Comparison of ENCODE assay signal across 17 cellular contexts in the genomic region with DNA sequence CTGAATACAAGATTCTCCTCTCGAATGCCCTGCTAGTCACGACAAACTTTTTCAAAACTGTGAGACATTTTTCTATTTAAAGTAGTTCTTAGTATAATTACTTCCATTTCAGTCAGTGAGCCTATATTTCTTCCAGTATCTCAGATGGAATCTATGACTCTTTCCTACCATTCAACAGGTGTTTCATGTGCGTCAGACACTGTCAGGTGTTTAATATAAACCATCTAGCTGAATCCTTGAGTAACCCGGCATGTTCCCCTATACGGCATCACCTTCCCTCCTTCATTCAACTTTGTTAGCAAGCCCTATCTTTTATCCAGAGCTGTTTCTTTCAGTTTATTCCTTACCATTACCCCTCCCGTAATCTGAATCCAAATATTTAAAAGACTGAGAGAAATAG.
DNase-seq lines count a peak whose midpoint lies in the region; ATAC-seq and TF ChIP-seq lines count a peak whose summit lies in the region.
"Had no signal": no experiment of that assay in that cellular context is flagged by ENCODE, and none has a peak within 500 bp of the region (broad histone marks: within the 10 kb centered on the region; RNA-seq: fewer than 3 reads in every experiment).

No MANE protein-coding gene starts in this region.

- peak overlapping the region; percentile 78 for H3K27ac Mint-ChIP-seq in activated T-cell treated with anti-CD3 and anti-CD28 coated beads, Interleukin-2, amount 50 U/mL, for 72 hours
- H3K27ac Mint-ChIP-seq in endodermal cell, result peak overlapping the region; percentile 44
- H3K27ac Mint-ChIP-seq: CD8-positive, alpha-beta T cell; HFFc6 had no signal

- 81 to 93% methylated on average over 5 to 6 of the region's 6 CpGs for WGBS in endodermal cell (ENCODE audit: insufficient coverage in 1 of 2, insufficient read length in 1 of 2), 2 experiments
- WGBS in psoas muscle, 3 donors, result 43 to 53% (median 52%) methylated on average over 6 of the region's 6 CpGs

- POLR2A ChIA-PET in HEK293 (lab: Yijun Ruan, JAX) (no interaction called here), GM10248 (lab: Yijun Ruan, JAX) (no interaction called here)

- no peaks in the 10 kb centered on the region for H3K36me3 ChIP-seq in HEK293 (ENCODE audit: control insufficient read depth in 2 of 2, insufficient read depth in 1 of 2, low read length in 2 of 2)
- H3K36me3 ChIP-seq in endodermal cell (ENCODE audit: control insufficient read depth, insufficient read depth, low read length), result no peaks in the 10 kb centered on the region
- no peaks in the 10 kb centered on the region for H3K36me3 ChIP-seq in psoas muscle (ENCODE audit: insufficient read depth in 1 of 2, low read depth in 1 of 2)

- H3K4me3 ChIP-seq in HEK293 (ENCODE audit: low read depth, low read length) (no peak overlapping the region), endodermal cell (ENCODE audit: low read length) (no peak overlapping the region), psoas muscle (peak overlapping the region; percentile 16)

- TF ChIP-seq CTCF in HEK293 (tag by site-specific recombination; IDR thresholded peaks at IDR 0.05), result no peak
- no peak for TF ChIP-seq CTCF in endodermal cell (conservative IDR thresholded peaks at IDR 0.05)
- TF ChIP-seq CTCF in psoas muscle (IDR thresholded peaks at IDR 0.05), result no peak
- TF ChIP-seq CTCF in GM10248 (IDR thresholded peaks at IDR 0.05; ENCODE audit: control extremely low read depth, extremely low read depth, low read depth, missing control alignments), result no peak

- CTCF ChIA-PET in HEK293 (lab: Yijun Ruan, JAX), result interaction anchor here (0.7 to 3.3 kb wide), 5 partner anchors 9 to 172 kb away, joined by 3 to 12 read pairs (median 3); no protein-coding TSS in a partner anchor
- CTCF ChIA-PET in GM10248 (lab: Yijun Ruan, JAX), result interaction anchor here (0.9 kb wide), 2 partner anchors 17 to 105 kb away, joined by 3 read pairs; no protein-coding TSS in a partner anchor

- H3K27ac ChIP-seq in HEK293 (ENCODE audit: extremely low read depth, low read depth, low read length), result no peak overlapping the region
- no peak overlapping the region for H3K27ac ChIP-seq in endodermal cell (ENCODE audit: low read depth, low read length)
- peak overlapping the region; percentile 76 for H3K27ac ChIP-seq in psoas muscle

- peaks cover 70% of the 10 kb centered on the region for H3K4me1 Mint-ChIP-seq in activated T-cell treated with anti-CD3 and anti-CD28 coated beads, Interleukin-2, amount 50 U/mL, for 72 hours (ENCODE audit: low read depth)
- H3K4me1 Mint-ChIP-seq in endodermal cell, result peaks cover 54% of the 10 kb centered on the region

- H3K4me1 ChIP-seq in HEK293 (ENCODE audit: control insufficient read depth, insufficient read depth, low read length) (no peaks in the 10 kb centered on the region), endodermal cell (ENCODE audit: control insufficient read depth, insufficient read depth, low read length) (no peaks in the 10 kb centered on the region), psoas muscle (peaks cover 63% of the 10 kb centered on the region)

- peak in 1 of 2 donors; percentile 67 for ATAC-seq in activated T-cell treated with anti-CD3 and anti-CD28 coated beads, Interleukin-2, amount 50 U/mL, for 72 hours (replicated peaks in 1 of 2)
- ATAC-seq in psoas muscle, result peak in 3 of 4 donors; percentile 43 to 65 (median 58)
- ATAC-seq in activated CD4-positive, CD25-positive, alpha-beta regulatory T cell treated with anti-CD3 and anti-CD28 coated beads, Interleukin-2, amount 50 U/mL, for 24 hours, result no peak
- ATAC-seq: CD8-positive, alpha-beta T cell had no signal

- intact Hi-C loops in psoas muscle (cut with DNase I), result loop anchor here (5.0 to 10.0 kb wide), 3 partner anchors 77 to 114 kb away; no protein-coding TSS in a partner anchor

- H3K9ac ChIP-seq in endodermal cell (ENCODE audit: extremely low read depth, low read length, poor library complexity, severe bottlenecking), result no peak overlapping the region

- peaks cover 9 to 18% of the 10 kb centered on the region in 2 donors for H3K36me3 Mint-ChIP-seq in activated T-cell treated with anti-CD3 and anti-CD28 coated beads, Interleukin-2, amount 50 U/mL, for 72 hours (ENCODE audit: insufficient read depth in 2 of 2)
- H3K36me3 Mint-ChIP-seq in endodermal cell (ENCODE audit: low read depth), result no peaks in the 10 kb centered on the region

- H3K9me3 ChIP-seq in HEK293 (ENCODE audit: control insufficient read depth, insufficient read depth, low read depth, low read length), result no peaks in the 10 kb centered on the region
- no peaks in the 10 kb centered on the region for H3K9me3 ChIP-seq in endodermal cell (ENCODE audit: control insufficient read depth, low read length)
- H3K9me3 ChIP-seq in psoas muscle, result no peaks in the 10 kb centered on the region

- no peaks in the 10 kb centered on the region for H3K9me3 Mint-ChIP-seq in activated T-cell treated with anti-CD3 and anti-CD28 coated beads, Interleukin-2, amount 50 U/mL, for 72 hours
- H3K9me3 Mint-ChIP-seq in endodermal cell, result peaks cover 2% of the 10 kb centered on the region
- H3K9me3 Mint-ChIP-seq: CD8-positive, alpha-beta T cell; HFFc6 had no signal

- H3K27me3 Mint-ChIP-seq in activated T-cell treated with anti-CD3 and anti-CD28 coated beads, Interleukin-2, amount 50 U/mL, for 72 hours (ENCODE audit: low read depth), result no peaks in the 10 kb centered on the region
- H3K27me3 Mint-ChIP-seq in endodermal cell (ENCODE audit: insufficient read depth), result no peaks in the 10 kb centered on the region

- H3K27me3 ChIP-seq in endodermal cell (ENCODE audit: control insufficient read depth, insufficient read depth, low read length, poor library complexity, severe bottlenecking), result no peaks in the 10 kb centered on the region
- H3K27me3 ChIP-seq in psoas muscle (ENCODE audit: insufficient read depth in 3 of 3, low read length in 2 of 3), result no peaks in the 10 kb centered on the region

- H3K4me3 Mint-ChIP-seq in activated T-cell treated with anti-CD3 and anti-CD28 coated beads, Interleukin-2, amount 50 U/mL, for 72 hours, result peak overlapping the region; percentile 5 to 62
- H3K4me3 Mint-ChIP-seq in endodermal cell, result no peak overlapping the region
- H3K4me3 Mint-ChIP-seq: CD8-positive, alpha-beta T cell; HFFc6 had no signal

- DNase-seq in activated T-cell treated with anti-CD3 and anti-CD28 coated beads, Interleukin-2, amount 50 U/mL, for 72 hours, result no peak
- DNase-seq in activated T-cell treated with anti-CD3 and anti-CD28 coated beads for 4 hours, result no peak
- DNase-seq in endodermal cell, result no peak
- no peak for DNase-seq in psoas muscle
- DNase-seq in HPDE6-E6E7 (ENCODE audit: extremely low spot score), result no peak
- no peak for DNase-seq in GM10248 (ENCODE audit: extremely low spot score)
- DNase-seq: ACHN; CD8-positive, alpha-beta T cell; GF-D8; HFFc6; MV-4-11; NCI-H1417 treated with DMSO at 0.1 percent for 48 hours; NCI-H2029; NCI-H2171 treated with DMSO at 0.1 percent for 48 hours; NCI-H510A treated with DMSO at 0.1 percent for 48 hours had no signal

TF ChIP-seq in HEK293, 187 proteins besides CTCF, POLR2A, EP300 and RAD21:
- TF ChIP-seq ZNF830 (tag by site-specific recombination; IDR thresholded peaks at IDR 0.05; ENCODE audit: low read depth) (no peak), SCRT1 (tag by site-specific recombination; IDR thresholded peaks at IDR 0.05; ENCODE audit: borderline replicate concordance) (peak; percentile 90), ZNF596 (tag by site-specific recombination; IDR thresholded peaks at IDR 0.05) (no peak), ZNF366 (tag by site-specific recombination; conservative IDR thresholded peaks at IDR 0.05) (no peak), SCRT2 (tag by site-specific recombination; IDR thresholded peaks at IDR 0.05) (peak; percentile 93)
- TF ChIP-seq, protein P1, sequence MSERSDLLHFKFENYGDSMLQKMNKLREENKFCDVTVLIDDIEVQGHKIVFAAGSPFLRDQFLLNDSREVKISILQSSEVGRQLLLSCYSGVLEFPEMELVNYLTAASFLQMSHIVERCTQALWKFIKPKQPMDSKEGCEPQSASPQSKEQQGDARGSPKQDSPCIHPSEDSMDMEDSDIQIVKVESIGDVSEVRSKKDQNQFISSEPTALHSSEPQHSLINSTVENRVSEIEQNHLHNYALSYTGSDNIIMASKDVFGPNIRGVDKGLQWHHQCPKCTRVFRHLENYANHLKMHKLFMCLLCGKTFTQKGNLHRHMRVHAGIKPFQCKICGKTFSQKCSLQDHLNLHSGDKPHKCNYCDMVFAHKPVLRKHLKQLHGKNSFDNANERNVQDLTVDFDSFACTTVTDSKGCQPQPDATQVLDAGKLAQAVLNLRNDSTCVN (tag by site-specific recombination; optimal IDR thresholded peaks at IDR 0.05), result no peak
- TF ChIP-seq, protein P2, sequence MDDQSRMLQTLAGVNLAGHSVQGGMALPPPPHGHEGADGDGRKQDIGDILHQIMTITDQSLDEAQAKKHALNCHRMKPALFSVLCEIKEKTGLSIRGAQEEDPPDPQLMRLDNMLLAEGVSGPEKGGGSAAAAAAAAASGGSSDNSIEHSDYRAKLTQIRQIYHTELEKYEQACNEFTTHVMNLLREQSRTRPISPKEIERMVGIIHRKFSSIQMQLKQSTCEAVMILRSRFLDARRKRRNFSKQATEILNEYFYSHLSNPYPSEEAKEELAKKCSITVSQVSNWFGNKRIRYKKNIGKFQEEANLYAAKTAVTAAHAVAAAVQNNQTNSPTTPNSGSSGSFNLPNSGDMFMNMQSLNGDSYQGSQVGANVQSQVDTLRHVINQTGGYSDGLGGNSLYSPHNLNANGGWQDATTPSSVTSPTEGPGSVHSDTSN (CRISPR knock-in tag; IDR thresholded peaks at IDR 0.05), result no peak

Comparison
In these comparisons a context has a peak if more than half of its experiments do, and no peak if none do; other contexts are left out.
1. ATAC-seq: peak in psoas muscle (3 of 4); none in activated CD4-positive, CD25-positive, alpha-beta regulatory T cell treated with anti-CD3 and anti-CD28 coated beads, Interleukin-2, amount 50 U/mL, for 24 hours (0 of 2).